ENCODE assay signal across 4 cellular contexts in genomic region chr4:21815651-21816050, GRCh38.
"Had no signal": no experiment of that assay in that cellular context is flagged by ENCODE, and none has a peak within 500 bp of the region (broad histone marks: within the 10 kb centered on the region; RNA-seq: fewer than 3 reads in every experiment).

No MANE protein-coding gene starts in this region.

- H3K4me3 Mint-ChIP-seq: GM23338, H9 had no signal

- H3K27ac Mint-ChIP-seq: GM23338, H9 had no signal

- DNase-seq: H9, HCEC 1CT, IMR-90 had no signal

- H3K4me1 Mint-ChIP-seq: GM23338, H9 had no signal
